12 cellular contexts compared by ENCODE assay signal in the genomic region with DNA sequence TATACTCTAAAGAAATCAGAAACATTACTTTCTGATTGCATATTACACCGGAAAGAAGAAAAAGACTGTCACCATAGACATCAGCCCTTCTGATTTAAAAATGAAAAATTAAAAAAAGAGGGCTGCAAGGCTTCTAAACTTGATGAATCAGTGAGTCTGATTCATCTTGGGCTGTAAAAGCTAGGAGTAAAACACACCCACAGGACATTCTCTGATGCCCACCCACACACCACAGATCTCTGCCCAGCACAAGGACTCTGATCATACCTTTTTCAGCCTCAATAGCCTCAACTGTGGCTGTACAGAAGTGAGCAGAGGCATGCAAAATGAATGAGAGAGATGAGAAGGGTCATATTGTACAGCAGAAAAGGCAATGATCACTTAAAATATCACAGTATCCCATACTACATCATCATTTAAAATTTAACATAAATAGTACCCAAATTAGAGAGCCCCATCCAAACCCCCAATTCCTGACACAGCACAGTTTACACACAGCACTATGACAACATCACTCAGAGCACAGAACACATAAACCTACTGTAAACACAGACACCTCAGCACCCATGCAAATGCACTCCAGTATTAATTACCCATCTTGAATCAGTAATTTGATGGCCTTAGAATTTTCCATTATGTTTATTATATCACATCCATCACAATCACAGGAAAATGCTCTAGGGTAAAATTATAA. TPM values are rescaled to one million over a fixed set of nuclear protein-coding genes. Genes with fewer than 3 reads are reported as not detected.
DNase-seq lines count a peak whose midpoint lies in the region; ATAC-seq and TF ChIP-seq lines count a peak whose summit lies in the region.
"Had no signal": no experiment of that assay in that cellular context is flagged by ENCODE, and none has a peak within 500 bp of the region (broad histone marks: within the 10 kb centered on the region; RNA-seq: fewer than 3 reads in every experiment).

No MANE protein-coding gene starts in this region.

- no peak for TF ChIP-seq CTCF in H9 (conservative IDR thresholded peaks at IDR 0.05)

- no peak overlapping the region for H2BK15ac ChIP-seq in H9 (ENCODE audit: low read depth, low read length)

- no peaks in the 10 kb centered on the region for H3K79me1 ChIP-seq in H9 (ENCODE audit: insufficient read depth, low read depth, low read length, poor library complexity, severe bottlenecking)

- no peaks in the 10 kb centered on the region for H3K27me3 Mint-ChIP-seq in H9 (ENCODE audit: low read depth)
- H3K27me3 Mint-ChIP-seq: activated B cell treated with CpG ODN at 0.5 μM for 24 hours had no signal

- no peaks in the 10 kb centered on the region for H3K4me1 ChIP-seq in H9 (ENCODE audit: insufficient read depth, low read length)
- H3K4me1 ChIP-seq: suprapubic skin had no signal

- H3T11ph ChIP-seq in H9 (ENCODE audit: low read length) = no peak overlapping the region

- H3K23me2 ChIP-seq in H9 (ENCODE audit: insufficient read length, low read depth, low read length, poor library complexity, severe bottlenecking) = no peaks in the 10 kb centered on the region

- DNase-seq in stimulated activated CD4-positive, alpha-beta T cell treated with anti-CD3 and anti-CD28 coated beads, Interleukin-1b, Interleukin-23, amount 100 ng/mL, for 48 hours = peak; percentile 12
- DNase-seq in stimulated activated CD4-positive, alpha-beta T cell treated with anti-CD3 and anti-CD28 coated beads, Interleukin-12 subunit alpha, Interleukin-12 subunit beta, amount 100 ng/mL, for 4 hours = no peak
- peak; percentile 8 for DNase-seq in fibroblast of the conjunctiva (ENCODE audit: low read depth)
- DNase-seq in H9 = no peak
- DNase-seq in OCI-M2 (lab: John Stamatoyannopoulos, UW; ENCODE audit: unreplicated experiment) = no peak
- no peak for DNase-seq in activated effector memory CD4-positive, alpha-beta T cell treated with anti-CD3 and anti-CD28 coated beads, Interleukin-2, amount 50 U/mL, for 16 hours
- DNase-seq: activated B cell treated with CpG ODN at 0.5 μM for 24 hours, MV-4-11, PC-9 had no signal

- H3K27ac ChIP-seq in H9 (ENCODE audit: insufficient read length, low read depth, low read length) = no peak overlapping the region
- H3K27ac ChIP-seq: PC-9, suprapubic skin had no signal

- H3K4me1 Mint-ChIP-seq in H9 = no peaks in the 10 kb centered on the region
- H3K4me1 Mint-ChIP-seq: activated B cell treated with CpG ODN at 0.5 μM for 24 hours had no signal

- no peaks in the 10 kb centered on the region for H3K9me3 Mint-ChIP-seq in H9
- H3K9me3 Mint-ChIP-seq: activated B cell treated with CpG ODN at 0.5 μM for 24 hours had no signal

- H3K18ac ChIP-seq in H9 (ENCODE audit: insufficient read length, low read depth, low read length) = no peak overlapping the region

- ATAC-seq in SK-N-SH treated with all-trans-retinoic acid at 6 μM for 48 hours (peak; percentile 47; the same call in 2 of the 3 replicates), GM18502 (IDR thresholded peaks at IDR 0.05; ENCODE audit: poor library complexity, unreplicated experiment) (no peak)

- H2BK12ac ChIP-seq in H9 (ENCODE audit: insufficient read length, low read depth, low read length) = no peak overlapping the region

- H4K91ac ChIP-seq in H9 (ENCODE audit: insufficient read length, low read depth, low read length) = no peak overlapping the region

- no peak overlapping the region for H2BK5ac ChIP-seq in H9 (ENCODE audit: insufficient read length, low read length)

- no peak overlapping the region for H2AFZ ChIP-seq in H9 (ENCODE audit: low read length)
- H2AFZ ChIP-seq: PC-9 had no signal

- H2BK20ac ChIP-seq in H9 (ENCODE audit: low read depth, low read length, poor library complexity, severe bottlenecking) = no peak overlapping the region

- no peak overlapping the region for H3K23ac ChIP-seq in H9 (ENCODE audit: insufficient read length, low read depth, low read length)

- H3K9me3 ChIP-seq in H9 (ENCODE audit: control insufficient read depth, low read depth, low read length) = no peaks in the 10 kb centered on the region
- H3K9me3 ChIP-seq: suprapubic skin had no signal

- H2BK120ac ChIP-seq in H9 (ENCODE audit: low read depth, low read length, poor library complexity, severe bottlenecking) = no peak overlapping the region

- H4K20me1 ChIP-seq in H9 (ENCODE audit: control insufficient read depth, insufficient read depth, insufficient read length) = no peaks in the 10 kb centered on the region

- H3K4me2 ChIP-seq in H9 (ENCODE audit: insufficient read depth, insufficient read length, low read length) = no peak overlapping the region
- H3K4me2 ChIP-seq: PC-9 had no signal

- no peaks in the 10 kb centered on the region for H3K27me3 ChIP-seq in H9 (ENCODE audit: insufficient read depth, low read length)
- H3K27me3 ChIP-seq: suprapubic skin had no signal

- no peak overlapping the region for H3K4ac ChIP-seq in H9 (ENCODE audit: low read depth, low read length)

- H2AK5ac ChIP-seq in H9 (ENCODE audit: insufficient read length, low read length) = no peak overlapping the region

- peaks cover 0 to 12% (median 0%) of the 10 kb centered on the region in 3 experiments; a peak in 5 of 7 replicates for H3K36me3 Mint-ChIP-seq in H9 (ENCODE audit: insufficient read depth in 1 of 3, low read depth in 3 of 3)

- no peak overlapping the region for H3K14ac ChIP-seq in H9 (ENCODE audit: insufficient read depth, low read length)

- no peak overlapping the region for H3K4me3 Mint-ChIP-seq in H9
- H3K4me3 Mint-ChIP-seq: activated B cell treated with CpG ODN at 0.5 μM for 24 hours had no signal

- H4K5ac ChIP-seq in H9 (ENCODE audit: insufficient read length, low read depth, low read length) = no peak overlapping the region

- H3K79me2 ChIP-seq in H9 (ENCODE audit: insufficient read depth, low read length) = no peaks in the 10 kb centered on the region

- no peak overlapping the region for H3K56ac ChIP-seq in H9 (ENCODE audit: insufficient read length, low read depth, low read length)

- no peak overlapping the region for H3K9ac ChIP-seq in H9 (ENCODE audit: extremely low read depth, insufficient read length, low read length)

- no peak overlapping the region for H4K8ac ChIP-seq in H9 (replicated peaks; ENCODE audit: insufficient read length, low read depth, low read length)

- no peak overlapping the region for H3K27ac Mint-ChIP-seq in H9
- H3K27ac Mint-ChIP-seq: activated B cell treated with CpG ODN at 0.5 μM for 24 hours had no signal

- WGBS in H9 (ENCODE audit: extremely low coverage, insufficient read length, low lambda C conversion rate) = no CpG with 5 or more reads among the region's 1 CpG

TF ChIP-seq in SK-N-SH treated with all-trans-retinoic acid at 6 μM for 48 hours, 23 proteins besides CTCF, POLR2A, EP300 and RAD21:
- no peak for TF ChIP-seq ZFP3 (CRISPR knock-in tag; IDR thresholded peaks at IDR 0.05)

RNA-seq across cellular contexts. Expression of gene MSS51, which starts 6.4 kb away (rescaled TPM):
- total RNA-seq in H9 (2021) = 1.4 and 1.9 TPM in 2 replicates

RNA-seq across cellular contexts. Expression of gene ANXA7, which starts 25.9 kb away (rescaled TPM):
- 77.6 and 84.6 TPM in 2 replicates for total RNA-seq in H9 (2021)

RNA-seq across cellular contexts. Expression of gene PPP3CB, which starts 56.1 kb away (rescaled TPM):
- total RNA-seq in H9 (2021) = 37.2 and 37.3 TPM in 2 replicates

Comparison
In these comparisons a context has a peak if more than half of its experiments do, and no peak if none do; other contexts are left out.
1. DNase-seq: peak in stimulated activated CD4-positive, alpha-beta T cell treated with anti-CD3 and anti-CD28 coated beads, Interleukin-1b, Interleukin-23, amount 100 ng/mL, for 48 hours (single experiment) and fibroblast of the conjunctiva (single experiment); none in stimulated activated CD4-positive, alpha-beta T cell treated with anti-CD3 and anti-CD28 coated beads, Interleukin-12 subunit alpha, Interleukin-12 subunit beta, amount 100 ng/mL, for 4 hours (single experiment), H9 (single experiment), OCI-M2 (single experiment) and activated effector memory CD4-positive, alpha-beta T cell treated with anti-CD3 and anti-CD28 coated beads, Interleukin-2, amount 50 U/mL, for 16 hours (single experiment).